1 cellular context compared by ENCODE assay signal in the genomic region with DNA sequence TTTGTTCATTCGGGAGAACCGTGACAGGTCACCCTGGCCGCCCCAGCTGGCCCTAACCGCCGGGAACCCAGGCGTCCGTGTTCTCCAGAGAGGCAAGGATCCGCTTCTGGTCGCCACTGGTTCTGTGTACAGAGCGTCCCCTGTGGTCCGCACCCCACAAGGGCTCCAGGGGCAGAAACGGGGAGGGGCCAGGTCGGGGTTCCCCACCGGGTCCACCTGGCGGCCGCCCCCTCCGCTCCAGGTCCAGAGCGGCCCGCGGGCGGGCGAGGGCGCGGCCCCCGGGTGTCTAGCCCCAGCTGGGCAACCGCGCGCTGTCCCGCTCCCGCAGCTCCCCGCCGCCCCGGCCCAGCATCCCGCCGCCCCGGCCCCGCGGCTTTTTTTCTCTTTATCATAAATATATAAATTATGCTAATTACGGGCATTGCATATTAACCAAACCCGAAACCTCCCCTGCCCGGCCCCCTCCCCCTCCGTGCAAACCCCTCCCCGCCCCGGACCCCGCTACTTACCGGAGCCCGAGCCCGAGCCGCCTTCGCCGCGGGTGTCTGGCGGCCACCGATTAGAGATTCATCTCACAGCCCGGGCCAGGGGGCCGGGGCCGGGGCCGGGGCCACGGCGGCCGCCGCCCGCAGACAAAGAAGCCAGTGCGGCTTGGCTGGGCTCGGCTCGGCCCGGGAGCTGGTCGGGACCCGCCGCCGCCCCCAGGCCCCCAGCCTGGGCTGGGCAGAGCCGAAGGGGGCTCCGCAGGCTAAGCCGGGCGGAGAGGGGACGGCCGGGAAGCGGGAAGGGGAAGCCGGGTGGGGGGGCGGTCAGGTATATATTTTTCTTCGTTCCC.
TF ChIP-seq lines count a peak whose summit lies in the region.

No MANE protein-coding gene starts in this region.

TF ChIP-seq in K562, 482 proteins besides CTCF, POLR2A, EP300 and RAD21 (continues in another document):
- TF ChIP-seq BDP1 (IDR thresholded peaks at IDR 0.05; ENCODE audit: insufficient read depth, insufficient read length) (no peak), GTF2F1 (IDR thresholded peaks at IDR 0.05; ENCODE audit: low read depth, low read length) (no peak), HDAC8 (tag; IDR thresholded peaks at IDR 0.05) (no peak), RERE (CRISPR knock-in tag; IDR thresholded peaks at IDR 0.05; ENCODE audit: borderline replicate concordance) (no peak), POLR2AphosphoS2 (IDR thresholded peaks at IDR 0.05; ENCODE audit: low read length) (no peak), STAT5A (IDR thresholded peaks at IDR 0.05; ENCODE audit: borderline replicate concordance, low read length) (no peak), HMGXB4 (CRISPR knock-in tag; IDR thresholded peaks at IDR 0.05) (no peak), POLR2G (IDR thresholded peaks at IDR 0.05; ENCODE audit: low read depth, low read length) (peak; percentile 77), CBX1 (IDR thresholded peaks at IDR 0.05; ENCODE audit: low read depth) (0 out of 2 replicates have a peak, but pooled peaks have one; percentile 14), CREB3 (tag; conservative IDR thresholded peaks at IDR 0.05; ENCODE audit: low read depth) (no peak), CREM (IDR thresholded peaks at IDR 0.05; ENCODE audit: low read depth) (peak; percentile 42; the same call in 1 of the 2 replicates), ZNF24 (IDR thresholded peaks at IDR 0.05) (0 out of 2 replicates have a peak, but pooled peaks have one; percentile 30), MYNN (IDR thresholded peaks at IDR 0.05) (0 out of 2 replicates have a peak, but pooled peaks have one; percentile 29), MYNN (CRISPR knock-in tag; IDR thresholded peaks at IDR 0.05) (no peak), TAF7 (tag; IDR thresholded peaks at IDR 0.05) (no peak), EGR1 (conservative IDR thresholded peaks at IDR 0.05) (0 out of 2 replicates have a peak, but pooled peaks have one; percentile 19), PHF8 (IDR thresholded peaks at IDR 0.05; ENCODE audit: borderline replicate concordance, low read length) (peak; percentile 27; the same call in 1 of the 2 replicates), SP1 (CRISPR knock-in tag; IDR thresholded peaks at IDR 0.05) (peak; percentile 52; the same call in 1 of the 2 replicates), HDAC2 (IDR thresholded peaks at IDR 0.05) (peak; percentile 57; the same call in 1 of the 2 replicates), MAZ (CRISPR knock-in tag; conservative IDR thresholded peaks at IDR 0.05 in 1 of 2, IDR thresholded peaks at IDR 0.05 in 1 of 2) (peak; percentile 41 to 76), PURB (CRISPR knock-in tag; IDR thresholded peaks at IDR 0.05; ENCODE audit: low read depth) (no peak), PRPF4 (IDR thresholded peaks at IDR 0.05; ENCODE audit: insufficient read depth, low read depth, low read length, poor library complexity, severe bottlenecking) (no peak), KDM5B (IDR thresholded peaks at IDR 0.05; ENCODE audit: insufficient replicate concordance, low read depth, low read length) (no peak), CBX3 (IDR thresholded peaks at IDR 0.05; ENCODE audit: borderline replicate concordance in 1 of 2, low read length in 2 of 2) (no peak), RBM15 (IDR thresholded peaks at IDR 0.05; ENCODE audit: insufficient read depth, low read length) (no peak), UBTF (IDR thresholded peaks at IDR 0.05; ENCODE audit: borderline replicate concordance in 1 of 2, low read depth in 2 of 2, low read length in 2 of 2) (peak; percentile 37 to 61; a peak in 3 of 4 replicates), C11orf30 (IDR thresholded peaks at IDR 0.05; ENCODE audit: low read depth) (peak; percentile 25; the same call in 1 of the 2 replicates), YY1 (IDR thresholded peaks at IDR 0.05; ENCODE audit: borderline replicate concordance in 1 of 3, control insufficient read depth in 1 of 3, extremely low read depth in 1 of 3, insufficient read depth in 3 of 3, insufficient read length in 1 of 3, insufficient replicate concordance in 2 of 3, low read depth in 1 of 3, low read length in 2 of 3) (peak in 1 of 3 experiments; percentile 5), SREBF1 (IDR thresholded peaks at IDR 0.05; ENCODE audit: borderline replicate concordance, low read depth, low read length) (no peak), ZC3H4 (CRISPR knock-in tag; IDR thresholded peaks at IDR 0.05; ENCODE audit: borderline replicate concordance) (no peak), CC2D1A (IDR thresholded peaks at IDR 0.05) (peak; percentile 98), U2AF2 (optimal IDR thresholded peaks at IDR 0.05; ENCODE audit: low read depth, low read length) (no peak), MAFG (tag; conservative IDR thresholded peaks at IDR 0.05) (no peak), ZNF232 (CRISPR knock-in tag; IDR thresholded peaks at IDR 0.05) (no peak), VEZF1 (CRISPR knock-in tag; IDR thresholded peaks at IDR 0.05) (peak; percentile 98; the same call in 1 of the 2 replicates), FOSL1 (tag; conservative IDR thresholded peaks at IDR 0.05) (peak; percentile 21; the same call in 1 of the 2 replicates), ZBTB7A (IDR thresholded peaks at IDR 0.05; ENCODE audit: borderline replicate concordance, control insufficient read depth, low read depth, low read length) (peak; percentile 81; the same call in 1 of the 2 replicates), SMARCE1 (IDR thresholded peaks at IDR 0.05) (0 out of 2 replicates have a peak, but pooled peaks have one; percentile 28), KDM1A (IDR thresholded peaks at IDR 0.05) (0 out of 4 replicates have a peak, but pooled peaks of 1 of the 2 experiments have one; percentile 38), SIN3B (IDR thresholded peaks at IDR 0.05; ENCODE audit: low read depth) (peak; percentile 20; the same call in 1 of the 2 replicates), EZH2 (IDR thresholded peaks at IDR 0.05; ENCODE audit: borderline replicate concordance, low read depth, low read length) (no peak)
- TF ChIP-seq, protein P1, sequence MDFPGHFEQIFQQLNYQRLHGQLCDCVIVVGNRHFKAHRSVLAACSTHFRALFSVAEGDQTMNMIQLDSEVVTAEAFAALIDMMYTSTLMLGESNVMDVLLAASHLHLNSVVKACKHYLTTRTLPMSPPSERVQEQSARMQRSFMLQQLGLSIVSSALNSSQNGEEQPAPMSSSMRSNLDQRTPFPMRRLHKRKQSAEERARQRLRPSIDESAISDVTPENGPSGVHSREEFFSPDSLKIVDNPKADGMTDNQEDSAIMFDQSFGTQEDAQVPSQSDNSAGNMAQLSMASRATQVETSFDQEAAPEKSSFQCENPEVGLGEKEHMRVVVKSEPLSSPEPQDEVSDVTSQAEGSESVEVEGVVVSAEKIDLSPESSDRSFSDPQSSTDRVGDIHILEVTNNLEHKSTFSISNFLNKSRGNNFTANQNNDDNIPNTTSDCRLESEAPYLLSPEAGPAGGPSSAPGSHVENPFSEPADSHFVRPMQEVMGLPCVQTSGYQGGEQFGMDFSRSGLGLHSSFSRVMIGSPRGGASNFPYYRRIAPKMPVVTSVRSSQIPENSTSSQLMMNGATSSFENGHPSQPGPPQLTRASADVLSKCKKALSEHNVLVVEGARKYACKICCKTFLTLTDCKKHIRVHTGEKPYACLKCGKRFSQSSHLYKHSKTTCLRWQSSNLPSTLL (IDR thresholded peaks at IDR 0.05) = peak; percentile 93
- TF ChIP-seq, protein P2, sequence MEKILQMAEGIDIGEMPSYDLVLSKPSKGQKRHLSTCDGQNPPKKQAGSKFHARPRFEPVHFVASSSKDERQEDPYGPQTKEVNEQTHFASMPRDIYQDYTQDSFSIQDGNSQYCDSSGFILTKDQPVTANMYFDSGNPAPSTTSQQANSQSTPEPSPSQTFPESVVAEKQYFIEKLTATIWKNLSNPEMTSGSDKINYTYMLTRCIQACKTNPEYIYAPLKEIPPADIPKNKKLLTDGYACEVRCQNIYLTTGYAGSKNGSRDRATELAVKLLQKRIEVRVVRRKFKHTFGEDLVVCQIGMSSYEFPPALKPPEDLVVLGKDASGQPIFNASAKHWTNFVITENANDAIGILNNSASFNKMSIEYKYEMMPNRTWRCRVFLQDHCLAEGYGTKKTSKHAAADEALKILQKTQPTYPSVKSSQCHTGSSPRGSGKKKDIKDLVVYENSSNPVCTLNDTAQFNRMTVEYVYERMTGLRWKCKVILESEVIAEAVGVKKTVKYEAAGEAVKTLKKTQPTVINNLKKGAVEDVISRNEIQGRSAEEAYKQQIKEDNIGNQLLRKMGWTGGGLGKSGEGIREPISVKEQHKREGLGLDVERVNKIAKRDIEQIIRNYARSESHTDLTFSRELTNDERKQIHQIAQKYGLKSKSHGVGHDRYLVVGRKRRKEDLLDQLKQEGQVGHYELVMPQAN (IDR thresholded peaks at IDR 0.05; ENCODE audit: borderline replicate concordance) = 0 out of 2 replicates have a peak, but pooled peaks have one; percentile 30
- TF ChIP-seq, protein P3, sequence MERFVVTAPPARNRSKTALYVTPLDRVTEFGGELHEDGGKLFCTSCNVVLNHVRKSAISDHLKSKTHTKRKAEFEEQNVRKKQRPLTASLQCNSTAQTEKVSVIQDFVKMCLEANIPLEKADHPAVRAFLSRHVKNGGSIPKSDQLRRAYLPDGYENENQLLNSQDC (CRISPR knock-in tag; IDR thresholded peaks at IDR 0.05) = no peak
